In genomic region chr5:145825751-145826180, GRCh38 we compare ENCODE assay signal across 8 cellular contexts.
A peak's percentile ranks its signal among the peaks of the same experiment; 100 is the strongest.
DNase-seq lines count a peak whose midpoint lies in the region; ATAC-seq and TF ChIP-seq lines count a peak whose summit lies in the region.

No MANE protein-coding gene starts in this region.

- no peak for DNase-seq in AG09309 (ENCODE audit: low read depth)
- DNase-seq in NCI-H82 (lab: John Stamatoyannopoulos, UW): peak; percentile 64
- peak; percentile 15 for DNase-seq in central memory CD4-positive, alpha-beta T cell
- DNase-seq in midbrain (lab: John Stamatoyannopoulos, UW): peak; percentile 43
- DNase-seq in activated CD8-positive, alpha-beta memory T cell treated with anti-CD3 and anti-CD28 coated beads for 24 hours: no peak

- no peak overlapping the region for H3K4me3 ChIP-seq in AG09309 (ENCODE audit: control insufficient read depth, low read depth, low read length)

- TF ChIP-seq CTCF in AG09309 (IDR thresholded peaks at IDR 0.05; ENCODE audit: control insufficient read depth, insufficient read depth, low read depth, low read length, missing control alignments): peak; percentile 73

- peak; percentile 84 for ATAC-seq in GM18502 (IDR thresholded peaks at IDR 0.05; ENCODE audit: poor library complexity, unreplicated experiment)
- ATAC-seq in HG03135 (IDR thresholded peaks at IDR 0.05; ENCODE audit: unreplicated experiment): peak; percentile 64
- no peak for ATAC-seq in HG03108 (IDR thresholded peaks at IDR 0.05; ENCODE audit: unreplicated experiment)

Comparison
In these comparisons a context has a peak if more than half of its experiments do, and no peak if none do; other contexts are left out.
1. DNase-seq: peak in NCI-H82 (single experiment), central memory CD4-positive, alpha-beta T cell (single experiment) and midbrain (single experiment); none in AG09309 (single experiment) and activated CD8-positive, alpha-beta memory T cell treated with anti-CD3 and anti-CD28 coated beads for 24 hours (single experiment).